Comparison of ENCODE assay signal across 34 cellular contexts in the genomic region with DNA sequence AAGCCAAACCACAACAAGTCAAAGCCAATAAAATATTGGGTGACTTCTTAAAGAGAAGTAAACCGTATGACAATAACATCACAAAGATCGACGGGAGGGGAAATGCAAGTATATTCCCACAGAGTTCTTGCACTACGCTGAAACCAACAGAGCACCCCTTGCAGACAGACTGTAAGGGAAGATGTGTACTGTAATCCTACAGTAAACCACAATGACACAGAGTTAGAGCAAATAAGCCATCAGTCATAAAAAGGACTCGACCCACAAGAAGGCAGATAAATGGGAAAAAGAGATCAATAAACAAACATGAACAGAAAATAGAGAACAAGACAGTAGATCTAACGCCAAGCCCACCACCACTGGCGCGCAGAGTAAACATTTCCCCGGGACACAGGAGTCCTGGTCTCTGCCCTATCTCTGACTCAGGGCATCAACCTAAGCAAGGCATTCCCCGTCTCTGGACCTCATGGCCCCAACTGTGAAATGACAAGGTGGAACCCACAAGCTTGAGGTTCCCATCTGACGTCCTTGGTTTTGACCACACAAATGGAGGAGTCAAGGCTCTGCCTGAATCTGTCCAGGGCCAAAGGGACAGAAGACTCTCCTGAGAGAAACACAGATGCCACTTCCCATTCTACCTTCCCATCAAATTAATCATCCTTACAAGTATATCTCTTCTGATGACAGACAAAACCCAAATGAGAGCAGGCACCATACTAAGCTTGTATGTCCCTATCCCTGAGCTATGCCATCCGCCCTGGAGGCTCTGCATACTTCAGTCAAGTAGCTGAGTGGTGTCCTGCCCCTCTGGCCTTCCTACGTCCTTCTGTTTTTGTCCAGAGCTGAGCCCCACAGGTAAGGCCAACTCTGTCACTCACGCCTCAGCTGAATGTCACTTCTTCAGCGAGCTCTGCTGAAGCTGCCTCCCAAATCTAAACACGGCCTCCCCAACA. TPM values are rescaled to one million over a fixed set of nuclear protein-coding genes. Genes with fewer than 3 reads are reported as not detected.
DNase-seq lines count a peak whose midpoint lies in the region; ATAC-seq, FAIRE-seq and TF ChIP-seq lines count a peak whose summit lies in the region.
"Had no signal": no experiment of that assay in that cellular context is flagged by ENCODE, and none has a peak within 500 bp of the region (broad histone marks: within the 10 kb centered on the region; RNA-seq: fewer than 3 reads in every experiment).

No MANE protein-coding gene starts in this region.

- no peak overlapping the region for H3K27ac ChIP-seq in CD4-positive, CD25-positive, alpha-beta regulatory T cell (ENCODE audit: insufficient read depth, low read length, poor library complexity, severe bottlenecking)
- no peak overlapping the region for H3K27ac ChIP-seq in CD8-positive, alpha-beta T cell (ENCODE audit: low read depth, low read length)
- H3K27ac ChIP-seq in SJCRH30 (no peak overlapping the region), smooth muscle cell (ENCODE audit: low read depth) (no peak overlapping the region)
- H3K27ac ChIP-seq: coronary artery, heart right ventricle, neutrophil, upper lobe of left lung had no signal

- H3K4me1 Mint-ChIP-seq in CD4-positive, CD25-positive, alpha-beta regulatory T cell: peaks cover 6 to 30% (median 15%) of the 10 kb centered on the region in 4 donors
- peaks cover 23% of the 10 kb centered on the region for H3K4me1 Mint-ChIP-seq in CD8-positive, alpha-beta T cell (ENCODE audit: low read depth)
- H3K4me1 Mint-ChIP-seq in osteocyte (ENCODE audit: unreplicated experiment): no peaks in the 10 kb centered on the region
- peaks cover 3% of the 10 kb centered on the region for H3K4me1 Mint-ChIP-seq in activated CD8-positive, alpha-beta memory T cell treated with anti-CD3 and anti-CD28 coated beads, Interleukin-2, amount 10 ng/mL, durations not matched to agents 7 days and 5 days

- CTCF ChIA-PET in CD8-positive, alpha-beta T cell (lab: Charles Lee): no interaction called here
- CTCF ChIA-PET in activated CD8-positive, alpha-beta memory T cell treated with anti-CD3 and anti-CD28 coated beads, Interleukin-2, amount 10 ng/mL, durations not matched to agents 7 days and 5 days (lab: Charles Lee): no interaction called here

- peak; percentile 62 for FAIRE-seq in bronchial epithelial cell (lab: Jason Lieb, UNC)
- FAIRE-seq: H54, RCC 7860, small intestine had no signal

- H3K36me3 ChIP-seq in CD4-positive, CD25-positive, alpha-beta regulatory T cell (ENCODE audit: control insufficient read depth, insufficient read depth, low read length): peaks cover 89% of the 10 kb centered on the region
- H3K36me3 ChIP-seq in CD8-positive, alpha-beta T cell (ENCODE audit: insufficient read depth, low read length): peaks cover 77% of the 10 kb centered on the region
- peaks cover 20% of the 10 kb centered on the region for H3K36me3 ChIP-seq in bronchial epithelial cell (ENCODE audit: control insufficient read depth, insufficient read depth, low read length)
- peaks cover 82% of the 10 kb centered on the region for H3K36me3 ChIP-seq in SJCRH30
- peaks cover 30% of the 10 kb centered on the region for H3K36me3 ChIP-seq in smooth muscle cell (ENCODE audit: low read depth)

- H3K36me3 Mint-ChIP-seq in CD4-positive, CD25-positive, alpha-beta regulatory T cell: peaks cover 65% of the 10 kb centered on the region
- peaks cover 86% of the 10 kb centered on the region for H3K36me3 Mint-ChIP-seq in CD8-positive, alpha-beta T cell
- peaks cover 57% of the 10 kb centered on the region for H3K36me3 Mint-ChIP-seq in osteocyte (ENCODE audit: unreplicated experiment)
- H3K36me3 Mint-ChIP-seq in activated CD8-positive, alpha-beta memory T cell treated with anti-CD3 and anti-CD28 coated beads, Interleukin-2, amount 10 ng/mL, durations not matched to agents 7 days and 5 days: peaks cover 68% of the 10 kb centered on the region

- no peak overlapping the region for H3K4me3 Mint-ChIP-seq in CD4-positive, CD25-positive, alpha-beta regulatory T cell
- no peak overlapping the region for H3K4me3 Mint-ChIP-seq in CD8-positive, alpha-beta T cell
- no peak overlapping the region for H3K4me3 Mint-ChIP-seq in osteocyte (ENCODE audit: unreplicated experiment)
- no peak overlapping the region for H3K4me3 Mint-ChIP-seq in activated CD8-positive, alpha-beta memory T cell treated with anti-CD3 and anti-CD28 coated beads, Interleukin-2, amount 10 ng/mL, durations not matched to agents 7 days and 5 days
- H3K4me3 Mint-ChIP-seq: activated CD8-positive, alpha-beta T cell treated with anti-CD3 and anti-CD28 coated beads, Interleukin-2, amount 10 ng/mL, durations not matched to agents 7 days and 5 days; IgD-negative memory B cell had no signal

- H4K20me1 ChIP-seq in smooth muscle cell (ENCODE audit: low read depth): peaks cover 46% of the 10 kb centered on the region

- H3K79me2 ChIP-seq in smooth muscle cell (ENCODE audit: low read depth): peaks cover 24% of the 10 kb centered on the region

- no peaks in the 10 kb centered on the region for H3K9me3 ChIP-seq in CD4-positive, CD25-positive, alpha-beta regulatory T cell (ENCODE audit: control insufficient read depth in 2 of 2, low read length in 2 of 2)
- H3K9me3 ChIP-seq in CD8-positive, alpha-beta T cell (ENCODE audit: low read length): no peaks in the 10 kb centered on the region
- H3K9me3 ChIP-seq in SJCRH30 (replicated peaks) (no peaks in the 10 kb centered on the region), smooth muscle cell (replicated peaks; ENCODE audit: low read depth) (no peaks in the 10 kb centered on the region)
- H3K9me3 ChIP-seq: heart right ventricle, mucosa of descending colon, neutrophil, upper lobe of left lung had no signal

- no peak overlapping the region for H3K9ac ChIP-seq in smooth muscle cell (ENCODE audit: low read depth)

- intact Hi-C loops in CD8-positive, alpha-beta T cell (cut with DNase I, micrococcal nuclease): no loop called here

- TF ChIP-seq CTCF in CD8-positive, alpha-beta T cell (IDR thresholded peaks at IDR 0.05): no peak
- TF ChIP-seq CTCF in bronchial epithelial cell (IDR thresholded peaks at IDR 0.05; ENCODE audit: insufficient read depth, low read length, severe bottlenecking) (no peak), osteocyte (IDR thresholded peaks at IDR 0.05) (no peak), smooth muscle cell (IDR thresholded peaks at IDR 0.05; ENCODE audit: borderline replicate concordance, insufficient read depth, poor library complexity, severe bottlenecking) (no peak)

- no peaks in the 10 kb centered on the region for H3K27me3 ChIP-seq in CD4-positive, CD25-positive, alpha-beta regulatory T cell (ENCODE audit: control insufficient read depth, insufficient read depth, low read length)
- H3K27me3 ChIP-seq in CD8-positive, alpha-beta T cell (ENCODE audit: insufficient read depth, low read length): no peaks in the 10 kb centered on the region
- no peaks in the 10 kb centered on the region for H3K27me3 ChIP-seq in bronchial epithelial cell (ENCODE audit: control insufficient read depth, insufficient read depth, low read length)
- H3K27me3 ChIP-seq in SJCRH30: no peaks in the 10 kb centered on the region
- H3K27me3 ChIP-seq in smooth muscle cell (ENCODE audit: low read depth): no peaks in the 10 kb centered on the region
- H3K27me3 ChIP-seq: heart right ventricle, neutrophil, upper lobe of left lung had no signal

- ATAC-seq in CD4-positive, CD25-positive, alpha-beta regulatory T cell (ENCODE audit: low read depth in 2 of 2): no peak
- ATAC-seq in CD8-positive, alpha-beta T cell: no peak
- no peak for ATAC-seq in activated CD8-positive, alpha-beta memory T cell treated with anti-CD3 and anti-CD28 coated beads, Interleukin-2, amount 10 ng/mL, durations not matched to agents 7 days and 5 days
- ATAC-seq: activated CD8-positive, alpha-beta T cell treated with anti-CD3 and anti-CD28 coated beads, Interleukin-2, amount 10 ng/mL, durations not matched to agents 7 days and 5 days; esophagus mucosa; mucosa of descending colon had no signal

- no peak overlapping the region for H2AFZ ChIP-seq in smooth muscle cell (ENCODE audit: low read depth)

- no peaks in the 10 kb centered on the region for H3F3A ChIP-seq in smooth muscle cell (ENCODE audit: low read depth)

- no peaks in the 10 kb centered on the region for H3K9me3 Mint-ChIP-seq in CD4-positive, CD25-positive, alpha-beta regulatory T cell
- no peaks in the 10 kb centered on the region for H3K9me3 Mint-ChIP-seq in CD8-positive, alpha-beta T cell
- no peaks in the 10 kb centered on the region for H3K9me3 Mint-ChIP-seq in osteocyte (ENCODE audit: unreplicated experiment)
- no peaks in the 10 kb centered on the region for H3K9me3 Mint-ChIP-seq in activated CD8-positive, alpha-beta memory T cell treated with anti-CD3 and anti-CD28 coated beads, Interleukin-2, amount 10 ng/mL, durations not matched to agents 7 days and 5 days (ENCODE audit: low read depth)
- H3K9me3 Mint-ChIP-seq: IgD-negative memory B cell had no signal

- POLR2A ChIA-PET in CD8-positive, alpha-beta T cell (lab: Charles Lee): no interaction called here

- H3K27ac Mint-ChIP-seq in CD4-positive, CD25-positive, alpha-beta regulatory T cell: peak overlapping the region in 2 of 3 donors; percentile 13 to 67
- H3K27ac Mint-ChIP-seq in CD8-positive, alpha-beta T cell: peak overlapping the region; percentile 33
- peak overlapping the region; percentile 43 for H3K27ac Mint-ChIP-seq in osteocyte (ENCODE audit: unreplicated experiment)
- no peak overlapping the region for H3K27ac Mint-ChIP-seq in activated CD8-positive, alpha-beta memory T cell treated with anti-CD3 and anti-CD28 coated beads, Interleukin-2, amount 10 ng/mL, durations not matched to agents 7 days and 5 days
- H3K27ac Mint-ChIP-seq: activated CD8-positive, alpha-beta T cell treated with anti-CD3 and anti-CD28 coated beads, Interleukin-2, amount 10 ng/mL, durations not matched to agents 7 days and 5 days had no signal

- no peak for DNase-seq in CD4-positive, CD25-positive, alpha-beta regulatory T cell
- no peak for DNase-seq in CD8-positive, alpha-beta T cell
- DNase-seq in bronchial epithelial cell (ENCODE audit: low read depth) (no peak), osteocyte (ENCODE audit: extremely low spot score, unreplicated experiment) (no peak), SJCRH30 (no peak), smooth muscle cell (lab: John Stamatoyannopoulos, UW; ENCODE audit: unreplicated experiment) (no peak)
- no peak for DNase-seq in activated CD8-positive, alpha-beta memory T cell treated with anti-CD3 and anti-CD28 coated beads, Interleukin-2, amount 10 ng/mL, durations not matched to agents 7 days and 5 days
- DNase-seq: activated CD4-positive, alpha-beta T cell treated with anti-CD3 and anti-CD28 coated beads for 1 hour; activated CD8-positive, alpha-beta T cell treated with anti-CD3 and anti-CD28 coated beads, Interleukin-2, amount 10 ng/mL, durations not matched to agents 7 days and 5 days; activated naive CD4-positive, alpha-beta T cell; activated T-cell treated with anti-CD3 and anti-CD28 coated beads for 4 hours; amygdala; Calu3; DMS79 treated with DMSO at 0.1 percent for 48 hours; effector memory CD4-positive, alpha-beta T cell; foreskin fibroblast; heart right ventricle; mucosa of descending colon; NCI-H1092 treated with DMSO at 0.1 percent for 48 hours; NCI-H2029; NCI-H2227 treated with DMSO at 0.1 percent for 48 hours; NCI-H69; stimulated activated CD4-positive, alpha-beta T cell treated with anti-CD3 and anti-CD28 coated beads, Interleukin-1b, Interleukin-23, amount 100 ng/mL, for 48 hours; stimulated activated CD8-positive, alpha-beta memory T cell treated with anti-CD3 and anti-CD28 coated beads, Interleukin-4, amount 100 ng/mL, for 48 hours; upper lobe of left lung had no signal

- WGBS in smooth muscle cell (ENCODE audit: low lambda C conversion rate): 92% methylated on average over 16 of the region's 16 CpGs

- H3K4me1 ChIP-seq in CD4-positive, CD25-positive, alpha-beta regulatory T cell (ENCODE audit: control insufficient read depth, insufficient read depth, low read length, poor library complexity, severe bottlenecking): no peaks in the 10 kb centered on the region
- H3K4me1 ChIP-seq in CD8-positive, alpha-beta T cell (ENCODE audit: insufficient read depth, low read length): no peaks in the 10 kb centered on the region
- H3K4me1 ChIP-seq in SJCRH30: peaks cover 3% of the 10 kb centered on the region; the same call in 1 of the 2 replicates
- H3K4me1 ChIP-seq in smooth muscle cell (ENCODE audit: low read depth): no peaks in the 10 kb centered on the region
- H3K4me1 ChIP-seq: upper lobe of left lung had no signal

- H3K4me2 ChIP-seq in smooth muscle cell: no peak overlapping the region

- no peaks in the 10 kb centered on the region for H3K27me3 Mint-ChIP-seq in CD4-positive, CD25-positive, alpha-beta regulatory T cell
- no peaks in the 10 kb centered on the region for H3K27me3 Mint-ChIP-seq in CD8-positive, alpha-beta T cell (ENCODE audit: low read depth)
- H3K27me3 Mint-ChIP-seq in osteocyte (ENCODE audit: unreplicated experiment): no peaks in the 10 kb centered on the region
- no peaks in the 10 kb centered on the region for H3K27me3 Mint-ChIP-seq in activated CD8-positive, alpha-beta memory T cell treated with anti-CD3 and anti-CD28 coated beads, Interleukin-2, amount 10 ng/mL, durations not matched to agents 7 days and 5 days
- H3K27me3 Mint-ChIP-seq: IgD-negative memory B cell had no signal

- H3K4me3 ChIP-seq in CD4-positive, CD25-positive, alpha-beta regulatory T cell (ENCODE audit: low read depth, low read length): no peak overlapping the region
- no peak overlapping the region for H3K4me3 ChIP-seq in CD8-positive, alpha-beta T cell (ENCODE audit: low read depth, low read length)
- H3K4me3 ChIP-seq in bronchial epithelial cell (ENCODE audit: low read depth, low read length) (no peak overlapping the region), SJCRH30 (no peak overlapping the region), smooth muscle cell (no peak overlapping the region)
- H3K4me3 ChIP-seq: coronary artery, heart right ventricle, lung, mucosa of descending colon, upper lobe of left lung had no signal

RNA-seq across cellular contexts. Expression of gene SAFB2, which starts 15.0 kb away (rescaled TPM):
- 271 TPM for total RNA-seq in CD4-positive, CD25-positive, alpha-beta regulatory T cell
- polyA plus RNA-seq in CD4-positive, CD25-positive, alpha-beta regulatory T cell: 10 to 100 TPM; 23.0 to 26.1 (median 23.3) TPM
- 100 to 1,000 TPM; 293 to 302 TPM for total RNA-seq in CD8-positive, alpha-beta T cell
- total RNA-seq in bronchial epithelial cell (24.0 and 37.4 TPM in 2 replicates), osteocyte (79.9 and 91.9 TPM in 2 replicates), smooth muscle cell (10.9 and 44.9 TPM in 2 replicates)
- 32.6 and 41.8 TPM in 2 replicates for total RNA-seq in SJCRH30 (2014; rRNA removed; shearing (Covaris generic))
- polyA plus RNA-seq in smooth muscle cell: 28.9 and 40.6 TPM in 2 replicates
- 100 to 1,000 TPM; 110 to 125 TPM for total RNA-seq in activated CD8-positive, alpha-beta memory T cell treated with anti-CD3 and anti-CD28 coated beads, Interleukin-2, amount 10 ng/mL, durations not matched to agents 7 days and 5 days

RNA-seq across cellular contexts. Expression of gene SAFB, which starts 15.3 kb away (rescaled TPM):
- 204 TPM for total RNA-seq in CD4-positive, CD25-positive, alpha-beta regulatory T cell
- polyA plus RNA-seq in CD4-positive, CD25-positive, alpha-beta regulatory T cell: 10 to 100 TPM; 36.9 to 56.2 (median 45.9) TPM
- total RNA-seq in CD8-positive, alpha-beta T cell: 100 to 1,000 TPM; 190 to 191 TPM
- total RNA-seq in bronchial epithelial cell: 44.0 and 80.6 TPM in 2 replicates
- 88.2 and 97.1 TPM in 2 replicates for total RNA-seq in osteocyte
- total RNA-seq in SJCRH30 (2014; rRNA removed; shearing (Covaris generic)): 78.9 and 106 TPM in 2 replicates
- 22.8 and 29.4 TPM in 2 replicates for total RNA-seq in smooth muscle cell
- polyA plus RNA-seq in smooth muscle cell: 68.3 and 74.3 TPM in 2 replicates
- 100 to 1,000 TPM; 134 to 152 TPM for total RNA-seq in activated CD8-positive, alpha-beta memory T cell treated with anti-CD3 and anti-CD28 coated beads, Interleukin-2, amount 10 ng/mL, durations not matched to agents 7 days and 5 days

RNA-seq across cellular contexts. Expression of gene TINCR, which starts 39.8 kb away (rescaled TPM):
- 3.1 TPM for total RNA-seq in CD4-positive, CD25-positive, alpha-beta regulatory T cell
- polyA plus RNA-seq in CD4-positive, CD25-positive, alpha-beta regulatory T cell: not detected
- total RNA-seq in CD8-positive, alpha-beta T cell: 1 to 10 TPM; 1.1 to 1.8 TPM
- 4.2 and 10.1 TPM in 2 replicates for total RNA-seq in bronchial epithelial cell
- total RNA-seq in osteocyte: 13.5 and 16.4 TPM in 2 replicates
- total RNA-seq in SJCRH30 (2014; rRNA removed; shearing (Covaris generic)): not detected in 2 replicates
- total RNA-seq in smooth muscle cell: 2.9 and 6.2 TPM in 2 replicates
- 2.2 and 5.7 TPM in 2 replicates for polyA plus RNA-seq in smooth muscle cell
- under 1 TPM; 0.28 to 0.79 TPM for total RNA-seq in activated CD8-positive, alpha-beta memory T cell treated with anti-CD3 and anti-CD28 coated beads, Interleukin-2, amount 10 ng/mL, durations not matched to agents 7 days and 5 days
- total RNA-seq: pulmonary artery endothelial cell had no signal
- polyA plus RNA-seq: IgD-negative memory B cell had no signal
